In genomic region chr5:99878830-99879229, GRCh38 we compare ENCODE assay signal across 17 cellular contexts.
DNase-seq lines count a peak whose midpoint lies in the region; ATAC-seq, FAIRE-seq and TF ChIP-seq lines count a peak whose summit lies in the region.
"Had no signal": no experiment of that assay in that cellular context is flagged by ENCODE, and none has a peak within 500 bp of the region (broad histone marks: within the 10 kb centered on the region; RNA-seq: fewer than 3 reads in every experiment).

No MANE protein-coding gene starts in this region.

- WGBS in upper lobe of left lung, 2 donors: 84 to 100% methylated on average over 1 to 5 of the region's 5 CpGs

- H3K4me3 ChIP-seq in upper lobe of left lung: no peak overlapping the region

- intact Hi-C loops in Right ventricle myocardium inferior (cut with DNase I) (no loop called here), cardiac septum (cut with DNase I) (no loop called here)

- TF ChIP-seq EP300 in upper lobe of left lung (IDR thresholded peaks at IDR 0.05): no peak

- no peak overlapping the region for H3K27ac ChIP-seq in upper lobe of left lung
- H3K27ac ChIP-seq: 22Rv1 had no signal

- no peaks in the 10 kb centered on the region for H3K36me3 ChIP-seq in upper lobe of left lung

- ATAC-seq in Right ventricle myocardium inferior (no peak), upper lobe of left lung (ENCODE audit: low FRiP score in 2 of 2) (peak; percentile 23 to 55)
- ATAC-seq: CD8-positive, alpha-beta T cell had no signal

- peaks cover 12% of the 10 kb centered on the region for H3K4me1 Mint-ChIP-seq in glutamatergic neuron (ENCODE audit: low read depth, unreplicated experiment)
- H3K4me1 Mint-ChIP-seq: CD14-positive monocyte had no signal

- peaks cover 5% of the 10 kb centered on the region for H3K27me3 Mint-ChIP-seq in glutamatergic neuron (ENCODE audit: unreplicated experiment)

- no peaks in the 10 kb centered on the region for H3K36me3 Mint-ChIP-seq in glutamatergic neuron (ENCODE audit: unreplicated experiment)
- H3K36me3 Mint-ChIP-seq: CD14-positive monocyte; CD8-positive, alpha-beta T cell had no signal

- peak overlapping the region; percentile 9 for H3K27ac Mint-ChIP-seq in glutamatergic neuron (ENCODE audit: unreplicated experiment)
- H3K27ac Mint-ChIP-seq: CD8-positive, alpha-beta T cell; HFFc6 had no signal

- H3K9me3 ChIP-seq in upper lobe of left lung: no peaks in the 10 kb centered on the region

- TF ChIP-seq CTCF in glutamatergic neuron (IDR thresholded peaks at IDR 0.05; ENCODE audit: partially characterized antibody, unreplicated experiment) (no peak), upper lobe of left lung (IDR thresholded peaks at IDR 0.05) (no peak)

- peaks cover 5% of the 10 kb centered on the region for H3K9me3 Mint-ChIP-seq in glutamatergic neuron (ENCODE audit: unreplicated experiment)
- H3K9me3 Mint-ChIP-seq: CD8-positive, alpha-beta T cell had no signal

- no peaks in the 10 kb centered on the region for H3K27me3 ChIP-seq in upper lobe of left lung

- peak; percentile 39 for DNase-seq in Right ventricle myocardium inferior (ENCODE audit: missing footprints)
- DNase-seq in cardiac septum (ENCODE audit: low spot score): no peak
- DNase-seq in glutamatergic neuron: no peak
- no peak for DNase-seq in upper lobe of left lung
- no peak for DNase-seq in urothelium cell line (ENCODE audit: low spot score)
- DNase-seq in cerebellum (ENCODE audit: low spot score): no peak
- no peak for DNase-seq in activated gamma-delta T cell treated with Interleukin-2 at 50 U/mL for 16 hours
- DNase-seq: COR-L47, DND-41, GDM1, HCEC 1CT, HFFc6 had no signal

- H3K4me1 ChIP-seq in upper lobe of left lung: no peaks in the 10 kb centered on the region

- FAIRE-seq in urothelium cell line (lab: Jason Lieb, UNC): no peak
- FAIRE-seq: GM12892, HTR-8/SVneo had no signal

- no peak overlapping the region for H3K4me3 Mint-ChIP-seq in glutamatergic neuron (ENCODE audit: unreplicated experiment)
- H3K4me3 Mint-ChIP-seq: CD14-positive monocyte; CD8-positive, alpha-beta T cell; HFFc6 had no signal

- no peak for TF ChIP-seq POLR2A in upper lobe of left lung (IDR thresholded peaks at IDR 0.05)
